ENCODE assay signal across 33 cellular contexts in the genomic region with DNA sequence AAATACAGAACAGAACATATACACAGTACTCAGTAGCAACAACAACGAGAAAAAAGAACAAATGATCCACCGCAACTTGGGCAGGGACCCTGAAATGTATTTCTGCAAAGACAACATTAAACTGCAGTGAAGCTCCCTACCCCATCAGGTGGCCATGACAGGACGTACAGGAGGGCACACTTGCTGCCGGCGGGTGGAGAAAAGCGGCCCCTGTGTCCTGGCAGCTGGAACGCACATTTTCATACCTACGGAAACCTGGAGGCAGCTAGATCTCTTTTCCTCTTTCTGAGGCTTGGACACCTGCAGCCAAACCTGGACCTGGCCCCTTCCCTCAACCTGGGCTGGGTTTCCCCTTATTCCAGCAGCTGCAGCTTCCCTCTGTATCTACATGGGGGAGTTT.
"Had no signal": no experiment of that assay in that cellular context is flagged by ENCODE, and none has a peak within 500 bp of the region (broad histone marks: within the 10 kb centered on the region; RNA-seq: fewer than 3 reads in every experiment).

No MANE protein-coding gene starts in this region.

- H3K27me3 Mint-ChIP-seq: activated B cell treated with CpG ODN at 0.5 μM for 24 hours had no signal

- H3K27me3 ChIP-seq: adrenal gland, body of pancreas, dorsolateral prefrontal cortex, foreskin keratinocyte, gastrocnemius medialis had no signal

- ATAC-seq: activated CD4-positive, CD25-positive, alpha-beta regulatory T cell treated with anti-CD3 and anti-CD28 coated beads, Interleukin-2, amount 50 U/mL, for 24 hours; activated CD8-positive, alpha-beta T cell treated with anti-CD3 and anti-CD28 coated beads for 36 hours; activated T-cell treated with anti-CD3 and anti-CD28 coated beads, Interleukin-2, amount 50 U/mL, for 4 hours; activated T-helper 17 cell treated with anti-CD3 and anti-CD28 coated beads, Interleukin-2, amount 50 U/mL, for 72 hours; body of pancreas; foreskin keratinocyte; gastrocnemius medialis; heart left ventricle; T-helper 17 cell had no signal

- H3K27ac Mint-ChIP-seq: activated B cell treated with CpG ODN at 0.5 μM for 24 hours; activated CD8-positive, alpha-beta T cell treated with anti-CD3 and anti-CD28 coated beads for 36 hours; activated naive CD8-positive, alpha-beta T cell; activated T-helper 17 cell treated with anti-CD3 and anti-CD28 coated beads, Interleukin-2, amount 50 U/mL, for 72 hours; dendritic cell treated with granulocyte-macrophage colony-stimulating factor and Interleukin-4, amounts not matched to agents 40 ng/mL and 50 ng/mL, for 4 days; endodermal cell; T-helper 17 cell; T-helper 2 cell treated with Interferon-gamma antibody and Interleukin-4, amounts not matched to agents 5 μg/mL and 100 μg/mL, for 36 hours had no signal

- H3K36me3 ChIP-seq: adrenal gland, esophagus muscularis mucosa, gastrocnemius medialis, heart left ventricle, WERI-Rb-1 had no signal

- H3K4me1 Mint-ChIP-seq: activated B cell treated with CpG ODN at 0.5 μM for 24 hours; activated T-helper 17 cell treated with anti-CD3 and anti-CD28 coated beads, Interleukin-2, amount 50 U/mL, for 72 hours; endodermal cell; T-helper 17 cell had no signal

- H3K36me3 Mint-ChIP-seq: activated naive CD8-positive, alpha-beta T cell had no signal

- H3K9me3 Mint-ChIP-seq: activated B cell treated with CpG ODN at 0.5 μM for 24 hours; activated CD8-positive, alpha-beta T cell treated with anti-CD3 and anti-CD28 coated beads for 36 hours; activated T-cell treated with anti-CD3 and anti-CD28 coated beads, Interleukin-2, amount 50 U/mL, for 4 hours; activated T-helper 17 cell treated with anti-CD3 and anti-CD28 coated beads, Interleukin-2, amount 50 U/mL, for 72 hours; dendritic cell treated with granulocyte-macrophage colony-stimulating factor and Interleukin-4, amounts not matched to agents 40 ng/mL and 50 ng/mL, for 4 days; endodermal cell had no signal

- DNase-seq: activated B cell treated with CpG ODN at 0.5 μM for 24 hours; activated CD4-positive, alpha-beta T cell treated with anti-CD3 and anti-CD28 coated beads for 48 hours; activated CD4-positive, alpha-beta T cell treated with anti-CD3 and anti-CD28 coated beads, Interleukin-2, amount 50 U/mL, for 1 hour; activated CD4-positive, alpha-beta T cell treated with anti-CD3 and anti-CD28 coated beads, Interleukin-2, amount 50 U/mL, for 48 hours; activated CD8-positive, alpha-beta memory T cell treated with anti-CD3 and anti-CD28 coated beads for 24 hours; activated CD8-positive, alpha-beta T cell treated with anti-CD3 and anti-CD28 coated beads for 36 hours; activated effector memory CD4-positive, alpha-beta T cell treated with Interleukin-2 at 50 U/mL for 16 hours; activated gamma-delta T cell treated with Interleukin-2 at 50 U/mL for 16 hours; activated naive CD4-positive, alpha-beta T cell treated with anti-CD3 and anti-CD28 coated beads, Interleukin-2, amount 50 U/mL, for 16 hours; activated naive CD4-positive, alpha-beta T cell treated with Interleukin-2 at 50 U/mL for 16 hours; activated T-cell treated with anti-CD3 and anti-CD28 coated beads, Interleukin-2, amount 50 U/mL, for 4 hours; adrenal gland; amygdala; aorta; caudate nucleus; dorsolateral prefrontal cortex; effector memory CD4-positive, alpha-beta T cell; endodermal cell; erythroblast; foreskin keratinocyte; gastrocnemius medialis; glutamatergic neuron; heart left ventricle; T-helper 17 cell; T1000; WERI-Rb-1 had no signal

- H3K9me3 ChIP-seq: adrenal gland, body of pancreas, esophagus muscularis mucosa, gastrocnemius medialis, heart left ventricle had no signal

- H3K4me1 ChIP-seq: adrenal gland, body of pancreas, esophagus muscularis mucosa, foreskin keratinocyte, gastrocnemius medialis, heart left ventricle had no signal

- H3K27ac ChIP-seq: adrenal gland, body of pancreas, dorsolateral prefrontal cortex, esophagus muscularis mucosa, foreskin keratinocyte, gastrocnemius medialis, heart left ventricle, WERI-Rb-1 had no signal

- H3K4me3 ChIP-seq: adrenal gland, body of pancreas, dorsolateral prefrontal cortex, esophagus muscularis mucosa, gastrocnemius medialis, heart left ventricle had no signal

- H3K4me3 Mint-ChIP-seq: activated B cell treated with CpG ODN at 0.5 μM for 24 hours; activated CD8-positive, alpha-beta T cell treated with anti-CD3 and anti-CD28 coated beads for 36 hours; activated naive CD8-positive, alpha-beta T cell; activated T-cell treated with anti-CD3 and anti-CD28 coated beads, Interleukin-2, amount 50 U/mL, for 4 hours; activated T-helper 17 cell treated with anti-CD3 and anti-CD28 coated beads, Interleukin-2, amount 50 U/mL, for 72 hours; dendritic cell treated with granulocyte-macrophage colony-stimulating factor and Interleukin-4, amounts not matched to agents 40 ng/mL and 50 ng/mL, for 4 days; endodermal cell; T-helper 17 cell; T-helper 2 cell treated with Interferon-gamma antibody and Interleukin-4, amounts not matched to agents 5 μg/mL and 100 μg/mL, for 36 hours had no signal
